Comparison of ENCODE assay signal across 2 cellular contexts in genomic region chr1:45612941-45613579, GRCh38.
TF ChIP-seq lines count a peak whose summit lies in the region.

No MANE protein-coding gene starts in this region.

TF ChIP-seq in GM23338, 12 proteins besides CTCF, POLR2A, EP300 and RAD21:
- TF ChIP-seq JUNB (IDR thresholded peaks at IDR 0.05; ENCODE audit: unreplicated experiment): no peak
- no peak for TF ChIP-seq STAT1 (IDR thresholded peaks at IDR 0.05; ENCODE audit: unreplicated experiment)
- TF ChIP-seq ZNF462 (CRISPR knock-in tag; IDR thresholded peaks at IDR 0.05): no peak
- no peak for TF ChIP-seq REST (IDR thresholded peaks at IDR 0.05; ENCODE audit: unreplicated experiment)
- no peak for TF ChIP-seq ZNF331 (CRISPR knock-in tag; IDR thresholded peaks at IDR 0.05; ENCODE audit: low read depth)
- TF ChIP-seq EZH2phosphoT487 (IDR thresholded peaks at IDR 0.05; ENCODE audit: unreplicated experiment): no peak
- TF ChIP-seq ETS1 (IDR thresholded peaks at IDR 0.05): no peak
- no peak for TF ChIP-seq NANOG (IDR thresholded peaks at IDR 0.05; ENCODE audit: borderline replicate concordance)
- TF ChIP-seq ZNF114 (CRISPR knock-in tag; IDR thresholded peaks at IDR 0.05): no peak
- TF ChIP-seq CREB1 (CRISPR knock-in tag; IDR thresholded peaks at IDR 0.05; ENCODE audit: low read depth): no peak
- TF ChIP-seq EZH2 (IDR thresholded peaks at IDR 0.05; ENCODE audit: low read depth, unreplicated experiment): no peak
- no peak for TF ChIP-seq POLR2AphosphoS5 (IDR thresholded peaks at IDR 0.05; ENCODE audit: low read depth)

TF ChIP-seq in K562, 482 proteins besides CTCF, POLR2A, EP300 and RAD21:
- no peak for TF ChIP-seq RUNX1 (IDR thresholded peaks at IDR 0.05; ENCODE audit: low read depth)
- no peak for TF ChIP-seq ZNF76 (CRISPR knock-in tag; IDR thresholded peaks at IDR 0.05; ENCODE audit: borderline replicate concordance)
- TF ChIP-seq PML (IDR thresholded peaks at IDR 0.05; ENCODE audit: low read length): peak; percentile 19; the same call in 1 of the 2 replicates
